10 cellular contexts compared by ENCODE assay signal in the genomic region with DNA sequence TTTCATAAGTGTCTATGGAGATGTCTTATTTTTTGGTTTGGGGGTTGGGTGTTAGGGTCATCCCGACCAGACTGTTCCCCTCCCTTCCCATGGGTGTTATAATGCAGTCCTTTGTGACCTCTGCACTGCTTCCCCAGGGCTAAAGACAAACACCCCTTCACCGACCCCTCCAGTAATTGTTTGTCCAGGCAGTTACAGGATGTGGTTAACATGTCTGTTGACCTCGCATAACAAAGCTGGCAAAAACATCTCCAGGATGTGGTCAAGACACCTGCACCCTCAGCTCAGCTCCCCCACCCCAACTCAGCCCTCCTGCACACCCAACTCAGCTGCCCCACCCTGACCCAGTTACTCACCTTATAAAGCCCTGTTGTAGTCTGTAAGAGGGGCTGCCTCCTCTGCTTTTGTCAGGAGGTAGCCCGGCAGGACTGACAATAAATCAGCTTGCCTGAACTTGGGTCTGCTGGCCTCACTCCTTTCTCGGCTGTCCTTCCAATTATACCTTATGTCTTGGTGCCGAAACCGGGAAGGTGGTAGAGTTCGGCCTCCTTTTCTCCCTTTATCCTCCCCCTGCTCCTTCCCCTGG.
DNase-seq lines count a peak whose midpoint lies in the region; ATAC-seq lines count a peak whose summit lies in the region.
"Had no signal": no experiment of that assay in that cellular context is flagged by ENCODE, and none has a peak within 500 bp of the region (broad histone marks: within the 10 kb centered on the region; RNA-seq: fewer than 3 reads in every experiment).

No MANE protein-coding gene starts in this region.

- no peak overlapping the region for H3K27ac ChIP-seq in CD4-positive, alpha-beta memory T cell (ENCODE audit: low read depth, low read length)

- ATAC-seq in GM19372 (IDR thresholded peaks at IDR 0.05; ENCODE audit: low read depth, unreplicated experiment) (peak; percentile 95), HG03432 (IDR thresholded peaks at IDR 0.05; ENCODE audit: unreplicated experiment) (peak; percentile 90)

- peaks cover 17 to 18% of the 10 kb centered on the region in 2 donors for H3K36me3 Mint-ChIP-seq in CD4-positive, alpha-beta memory T cell
- peaks cover 42% of the 10 kb centered on the region for H3K36me3 Mint-ChIP-seq in activated naive CD4-positive, alpha-beta T cell treated with anti-CD3 and anti-CD28 coated beads, Interleukin-2, amount 10 ng/mL, durations not matched to agents 7 days and 5 days

- peak overlapping the region in 1 of 2 donors; percentile 34 for H3K4me3 ChIP-seq in CD4-positive, alpha-beta memory T cell (ENCODE audit: low read length in 2 of 2)

- H3K27me3 Mint-ChIP-seq in CD4-positive, alpha-beta memory T cell: peaks cover 0 to 3% of the 10 kb centered on the region in 2 donors
- H3K27me3 Mint-ChIP-seq in activated naive CD4-positive, alpha-beta T cell treated with anti-CD3 and anti-CD28 coated beads, Interleukin-2, amount 10 ng/mL, durations not matched to agents 7 days and 5 days: peaks cover 4% of the 10 kb centered on the region

- H3K4me3 Mint-ChIP-seq in CD4-positive, alpha-beta memory T cell: peak overlapping the region; percentile 7 to 88 (median 76)
- peak overlapping the region; percentile 44 for H3K4me3 Mint-ChIP-seq in activated naive CD4-positive, alpha-beta T cell treated with anti-CD3 and anti-CD28 coated beads, Interleukin-2, amount 10 ng/mL, durations not matched to agents 7 days and 5 days
- H3K4me3 Mint-ChIP-seq: nephron had no signal

- H3K36me3 ChIP-seq in CD4-positive, alpha-beta memory T cell (ENCODE audit: insufficient read depth, low read length): no peaks in the 10 kb centered on the region

- POLR2A ChIA-PET in CD4-positive, alpha-beta memory T cell (lab: Charles Lee; ENCODE audit: partially characterized antibody): interaction anchor here (0.8 to 2.6 kb wide), 5 partner anchors 9 to 101 kb away, joined by 3 to 23 read pairs (median 3); a partner anchor contains a TSS

- peaks cover 0 to 32% (median 24%) of the 10 kb centered on the region in 8 donors for H3K9me3 Mint-ChIP-seq in CD4-positive, alpha-beta memory T cell
- H3K9me3 Mint-ChIP-seq in activated naive CD4-positive, alpha-beta T cell treated with anti-CD3 and anti-CD28 coated beads, Interleukin-2, amount 10 ng/mL, durations not matched to agents 7 days and 5 days: peaks cover 44% of the 10 kb centered on the region
- H3K9me3 Mint-ChIP-seq: activated naive CD4-positive, alpha-beta T cell treated with anti-CD3 and anti-CD28 coated beads, Interleukin-2, amount 50 U/mL, for 24 hours had no signal

- H3K4me1 Mint-ChIP-seq in CD4-positive, alpha-beta memory T cell: peaks cover 33 to 69% (median 58%) of the 10 kb centered on the region in 4 donors
- H3K4me1 Mint-ChIP-seq in activated naive CD4-positive, alpha-beta T cell treated with anti-CD3 and anti-CD28 coated beads, Interleukin-2, amount 10 ng/mL, durations not matched to agents 7 days and 5 days: peaks cover 52% of the 10 kb centered on the region
- H3K4me1 Mint-ChIP-seq: nephron had no signal

- CTCF ChIA-PET in CD4-positive, alpha-beta memory T cell (lab: Charles Lee; ENCODE audit: partially characterized antibody): no interaction called here
- CTCF ChIA-PET in activated naive CD4-positive, alpha-beta T cell treated with anti-CD3 and anti-CD28 coated beads, Interleukin-2, amount 10 ng/mL, durations not matched to agents 7 days and 5 days (lab: Charles Lee): no interaction called here

- peak; percentile 35 to 49 (median 42) for DNase-seq in CD4-positive, alpha-beta memory T cell
- peak; percentile 57 for DNase-seq in activated naive CD4-positive, alpha-beta T cell treated with anti-CD3 and anti-CD28 coated beads, Interleukin-2, amount 10 ng/mL, durations not matched to agents 7 days and 5 days
- DNase-seq in NCI-H446 (lab: John Stamatoyannopoulos, UW): no peak
- no peak for DNase-seq in ecto neural progenitor cell (ENCODE audit: low spot score)
- DNase-seq in OCI-M2 (lab: John Stamatoyannopoulos, UW; ENCODE audit: unreplicated experiment): no peak
- no peak for DNase-seq in hippocampal formation (lab: John Stamatoyannopoulos, UW)

- peaks cover 52% of the 10 kb centered on the region for H3K4me1 ChIP-seq in CD4-positive, alpha-beta memory T cell (ENCODE audit: insufficient read depth, low read length)

- peak overlapping the region; percentile 74 to 92 (median 84) for H3K27ac Mint-ChIP-seq in CD4-positive, alpha-beta memory T cell
- H3K27ac Mint-ChIP-seq in activated naive CD4-positive, alpha-beta T cell treated with anti-CD3 and anti-CD28 coated beads, Interleukin-2, amount 10 ng/mL, durations not matched to agents 7 days and 5 days: peak overlapping the region; percentile 88
- H3K27ac Mint-ChIP-seq: activated naive CD4-positive, alpha-beta T cell treated with anti-CD3 and anti-CD28 coated beads, Interleukin-2, amount 50 U/mL, for 24 hours; nephron had no signal

- H3K9me3 ChIP-seq in CD4-positive, alpha-beta memory T cell (ENCODE audit: control insufficient read depth in 1 of 2, low read length in 2 of 2): no peaks in the 10 kb centered on the region

- intact Hi-C loops in CD4-positive, alpha-beta memory T cell (cut with micrococcal nuclease): no loop called here

- H3K27me3 ChIP-seq in CD4-positive, alpha-beta memory T cell (ENCODE audit: insufficient read depth, low read length): no peaks in the 10 kb centered on the region

Comparison
In these comparisons a context has a peak if more than half of its experiments do, and no peak if none do; other contexts are left out.
1. DNase-seq: peak in CD4-positive, alpha-beta memory T cell (5 of 5) and activated naive CD4-positive, alpha-beta T cell treated with anti-CD3 and anti-CD28 coated beads, Interleukin-2, amount 10 ng/mL, durations not matched to agents 7 days and 5 days (single experiment); none in NCI-H446 (0 of 2), ecto neural progenitor cell (single experiment), OCI-M2 (single experiment) and hippocampal formation (0 of 2).